ENCODE assay signal across 16 cellular contexts in genomic region chr16:1681032-1681431, GRCh38. TPM values are rescaled to one million over a fixed set of nuclear protein-coding genes. Genes with fewer than 3 reads are reported as not detected.
DNase-seq lines count a peak whose midpoint lies in the region; ATAC-seq and TF ChIP-seq lines count a peak whose summit lies in the region.
"Had no signal": no experiment of that assay in that cellular context is flagged by ENCODE, and none has a peak within 500 bp of the region (broad histone marks: within the 10 kb centered on the region; RNA-seq: fewer than 3 reads in every experiment).

No MANE protein-coding gene starts in this region.

- H3K36me3 ChIP-seq in RWPE2 (ENCODE audit: low read depth) (peaks cover 69% of the 10 kb centered on the region), iPS-20b (ENCODE audit: insufficient read depth, low read depth, low read length) (peaks cover 42% of the 10 kb centered on the region)

- H3K27ac ChIP-seq in RWPE2 (ENCODE audit: poor library complexity, severe bottlenecking) (peak overlapping the region; percentile 99), iPS-20b (ENCODE audit: low read length) (no peak overlapping the region), caudate nucleus (ENCODE audit: low read depth, low read length) (no peak overlapping the region)
- H3K27ac ChIP-seq: lower lobe of right lung, neutrophil, transverse colon had no signal

- H3K4me3 Mint-ChIP-seq in activated naive CD4-positive, alpha-beta T cell treated with anti-CD3 and anti-CD28 coated beads, Interleukin-2, amount 10 ng/mL, durations not matched to agents 7 days and 5 days: peak overlapping the region; percentile 26
- no peak overlapping the region for H3K4me3 Mint-ChIP-seq in activated naive CD4-positive, alpha-beta T cell treated with anti-CD3 and anti-CD28 coated beads for 36 hours
- no peak overlapping the region for H3K4me3 Mint-ChIP-seq in stimulated activated effector memory CD8-positive, alpha-beta T cell treated with anti-CD3 and anti-CD28 coated beads, Interleukin-12 subunit alpha, Interleukin-12 subunit beta, amount 100 ng/mL, for 72 hours

- H3K9me3 Mint-ChIP-seq in activated naive CD4-positive, alpha-beta T cell treated with anti-CD3 and anti-CD28 coated beads, Interleukin-2, amount 10 ng/mL, durations not matched to agents 7 days and 5 days: no peaks in the 10 kb centered on the region
- no peaks in the 10 kb centered on the region for H3K9me3 Mint-ChIP-seq in activated naive CD4-positive, alpha-beta T cell treated with anti-CD3 and anti-CD28 coated beads for 36 hours
- H3K9me3 Mint-ChIP-seq in stimulated activated effector memory CD8-positive, alpha-beta T cell treated with anti-CD3 and anti-CD28 coated beads, Interleukin-12 subunit alpha, Interleukin-12 subunit beta, amount 100 ng/mL, for 72 hours: no peaks in the 10 kb centered on the region
- H3K9me3 Mint-ChIP-seq: IgD-negative memory B cell had no signal

- intact Hi-C loops in activated naive CD4-positive, alpha-beta T cell treated with anti-CD3 and anti-CD28 coated beads for 36 hours (cut with micrococcal nuclease): no loop called here

- H3K4me1 ChIP-seq in RWPE2 (ENCODE audit: insufficient read depth, poor library complexity, severe bottlenecking) (peaks cover 24% of the 10 kb centered on the region), iPS-20b (ENCODE audit: insufficient read depth, low read length) (peaks cover 3% of the 10 kb centered on the region; the same call in 1 of the 2 replicates)

- H3K27me3 Mint-ChIP-seq in activated naive CD4-positive, alpha-beta T cell treated with anti-CD3 and anti-CD28 coated beads, Interleukin-2, amount 10 ng/mL, durations not matched to agents 7 days and 5 days: no peaks in the 10 kb centered on the region
- no peaks in the 10 kb centered on the region for H3K27me3 Mint-ChIP-seq in activated naive CD4-positive, alpha-beta T cell treated with anti-CD3 and anti-CD28 coated beads for 36 hours (ENCODE audit: low read depth)
- H3K27me3 Mint-ChIP-seq: activated CD4-positive, alpha-beta T cell treated with anti-CD3 and anti-CD28 coated beads for 36 hours; IgD-negative memory B cell had no signal

- H3K4me3 ChIP-seq in RWPE2 (ENCODE audit: severe bottlenecking) (no peak overlapping the region), iPS-20b (ENCODE audit: low read length) (peak overlapping the region; percentile 84; the same call in 1 of the 2 replicates)
- H3K4me3 ChIP-seq: lower lobe of right lung, transverse colon had no signal

- H3K9ac ChIP-seq in iPS-20b (ENCODE audit: low read depth, low read length): peak overlapping the region; percentile 66; the same call in 1 of the 2 replicates

- no peak for TF ChIP-seq CTCF in RWPE2 (IDR thresholded peaks at IDR 0.05; ENCODE audit: poor library complexity, severe bottlenecking)

- peaks cover 43% of the 10 kb centered on the region for H3K4me1 Mint-ChIP-seq in activated naive CD4-positive, alpha-beta T cell treated with anti-CD3 and anti-CD28 coated beads, Interleukin-2, amount 10 ng/mL, durations not matched to agents 7 days and 5 days
- H3K4me1 Mint-ChIP-seq in activated naive CD4-positive, alpha-beta T cell treated with anti-CD3 and anti-CD28 coated beads for 36 hours (ENCODE audit: low read depth): peaks cover 37% of the 10 kb centered on the region
- H3K4me1 Mint-ChIP-seq in stimulated activated effector memory CD8-positive, alpha-beta T cell treated with anti-CD3 and anti-CD28 coated beads, Interleukin-12 subunit alpha, Interleukin-12 subunit beta, amount 100 ng/mL, for 72 hours: peaks cover 29% of the 10 kb centered on the region

- CTCF ChIA-PET in activated naive CD4-positive, alpha-beta T cell treated with anti-CD3 and anti-CD28 coated beads, Interleukin-2, amount 10 ng/mL, durations not matched to agents 7 days and 5 days (lab: Charles Lee): no interaction called here
- CTCF ChIA-PET in activated naive CD4-positive, alpha-beta T cell treated with anti-CD3 and anti-CD28 coated beads for 36 hours (lab: Charles Lee): interaction anchor here (1.3 kb wide), 1 partner anchor 26 kb away, joined by 3 read pairs; the partner anchor contains the start of gene MAPK8IP3

- H3K27me3 ChIP-seq in RWPE2 (ENCODE audit: insufficient read depth, poor library complexity, severe bottlenecking) (no peaks in the 10 kb centered on the region), iPS-20b (ENCODE audit: insufficient read depth, low read length) (no peaks in the 10 kb centered on the region)
- H3K27me3 ChIP-seq: neutrophil, transverse colon had no signal

- peaks cover 22% of the 10 kb centered on the region for H3K36me3 Mint-ChIP-seq in activated naive CD4-positive, alpha-beta T cell treated with anti-CD3 and anti-CD28 coated beads, Interleukin-2, amount 10 ng/mL, durations not matched to agents 7 days and 5 days
- peaks cover 17% of the 10 kb centered on the region for H3K36me3 Mint-ChIP-seq in activated naive CD4-positive, alpha-beta T cell treated with anti-CD3 and anti-CD28 coated beads for 36 hours (ENCODE audit: low read depth)
- peaks cover 35% of the 10 kb centered on the region for H3K36me3 Mint-ChIP-seq in stimulated activated effector memory CD8-positive, alpha-beta T cell treated with anti-CD3 and anti-CD28 coated beads, Interleukin-12 subunit alpha, Interleukin-12 subunit beta, amount 100 ng/mL, for 72 hours
- H3K36me3 Mint-ChIP-seq: IgD-negative memory B cell had no signal

- ATAC-seq in RWPE2 (ENCODE audit: low read depth): no peak
- no peak for ATAC-seq in stimulated activated effector memory CD8-positive, alpha-beta T cell treated with anti-CD3 and anti-CD28 coated beads, Interleukin-12 subunit alpha, Interleukin-12 subunit beta, amount 100 ng/mL, for 72 hours
- ATAC-seq: activated CD4-positive, alpha-beta T cell treated with anti-CD3 and anti-CD28 coated beads for 36 hours; lower lobe of right lung had no signal

- DNase-seq in activated naive CD4-positive, alpha-beta T cell treated with anti-CD3 and anti-CD28 coated beads, Interleukin-2, amount 10 ng/mL, durations not matched to agents 7 days and 5 days: no peak
- DNase-seq in activated naive CD4-positive, alpha-beta T cell treated with anti-CD3 and anti-CD28 coated beads for 36 hours: no peak
- DNase-seq in RWPE2 (ENCODE audit: low spot score): no peak
- DNase-seq in stimulated activated effector memory CD8-positive, alpha-beta T cell treated with anti-CD3 and anti-CD28 coated beads, Interleukin-12 subunit alpha, Interleukin-12 subunit beta, amount 100 ng/mL, for 72 hours (ENCODE audit: low spot score in 2 of 2): no peak
- no peak for DNase-seq in AG08396 (ENCODE audit: low spot score)
- DNase-seq in HK-2 (ENCODE audit: unreplicated experiment): no peak
- no peak for DNase-seq in caudate nucleus (lab: John Stamatoyannopoulos, UW)
- DNase-seq: ACHN; activated CD4-positive, alpha-beta T cell treated with anti-CD3 and anti-CD28 coated beads for 36 hours; foreskin fibroblast; lower lobe of right lung; stimulated activated CD4-positive, alpha-beta T cell treated with anti-CD3 and anti-CD28 coated beads, Interleukin-4, amount 100 ng/mL, for 4 hours; transverse colon had no signal

- H3K9me3 ChIP-seq in RWPE2 (ENCODE audit: severe bottlenecking): no peaks in the 10 kb centered on the region
- no peaks in the 10 kb centered on the region for H3K9me3 ChIP-seq in iPS-20b (ENCODE audit: insufficient read depth, low read depth, low read length)
- H3K9me3 ChIP-seq: lower lobe of right lung, neutrophil, transverse colon had no signal

- H3K27ac Mint-ChIP-seq in activated naive CD4-positive, alpha-beta T cell treated with anti-CD3 and anti-CD28 coated beads, Interleukin-2, amount 10 ng/mL, durations not matched to agents 7 days and 5 days: no peak overlapping the region
- no peak overlapping the region for H3K27ac Mint-ChIP-seq in activated naive CD4-positive, alpha-beta T cell treated with anti-CD3 and anti-CD28 coated beads for 36 hours
- peak overlapping the region; percentile 32 for H3K27ac Mint-ChIP-seq in stimulated activated effector memory CD8-positive, alpha-beta T cell treated with anti-CD3 and anti-CD28 coated beads, Interleukin-12 subunit alpha, Interleukin-12 subunit beta, amount 100 ng/mL, for 72 hours
- H3K27ac Mint-ChIP-seq: activated CD4-positive, alpha-beta T cell treated with anti-CD3 and anti-CD28 coated beads for 36 hours; IgD-negative memory B cell had no signal

RNA-seq across cellular contexts. Expression of gene JPT2, which starts 3.0 kb away (rescaled TPM):
- 10 to 100 TPM; 54.0 to 69.4 TPM for total RNA-seq in activated naive CD4-positive, alpha-beta T cell treated with anti-CD3 and anti-CD28 coated beads for 36 hours

RNA-seq across cellular contexts. Expression of gene MAPK8IP3, which starts 25.0 kb away (rescaled TPM):
- 10 to 100 TPM; 46.5 to 50.7 TPM for total RNA-seq in activated naive CD4-positive, alpha-beta T cell treated with anti-CD3 and anti-CD28 coated beads for 36 hours
